8 cellular contexts compared by ENCODE assay signal in genomic region chr17:36629252-36629847, GRCh38. TPM values are rescaled to one million over a fixed set of nuclear protein-coding genes. Genes with fewer than 3 reads are reported as not detected.
DNase-seq lines count a peak whose midpoint lies in the region; ATAC-seq and TF ChIP-seq lines count a peak whose summit lies in the region.

No MANE protein-coding gene starts in this region.

- no peaks in the 10 kb centered on the region for H3K36me3 Mint-ChIP-seq in T-helper 17 cell (ENCODE audit: low read depth)

- peaks cover 0 to 6% of the 10 kb centered on the region in 2 donors for H3K4me1 ChIP-seq in right atrium auricular region

- H3K9me3 ChIP-seq in T-helper 17 cell (ENCODE audit: control insufficient read depth, low read length, poor library complexity, severe bottlenecking) (no peaks in the 10 kb centered on the region), right atrium auricular region (no peaks in the 10 kb centered on the region)

- no peaks in the 10 kb centered on the region for H3K36me3 ChIP-seq in right atrium auricular region

- H3K4me3 ChIP-seq in GM12875 (ENCODE audit: low read depth, low read length) (no peak overlapping the region), right atrium auricular region (no peak overlapping the region)

- H3K4me1 Mint-ChIP-seq in T-helper 17 cell = peaks cover 9% of the 10 kb centered on the region

- DNase-seq in NCI-H1436 (lab: John Stamatoyannopoulos, UW) = peak; percentile 81
- DNase-seq in T-helper 17 cell = peak; percentile 66 to 78 (median 67)
- DNase-seq in amniotic epithelial cell (ENCODE audit: low read depth) = peak; percentile 45
- peak; percentile 86 for DNase-seq in right atrium auricular region (ENCODE audit: low spot score)
- peak; percentile 87 for DNase-seq in sciatic nerve (ENCODE audit: low spot score)
- DNase-seq in GF-D8 (lab: John Stamatoyannopoulos, UW) = no peak

- H3K27me3 Mint-ChIP-seq in T-helper 17 cell = peaks cover 28% of the 10 kb centered on the region

- intact Hi-C loops in sciatic nerve (cut with DNase I) = loop anchor here (10.0 kb wide), 1 partner anchor 725 kb away; no protein-coding TSS in a partner anchor

- no peak overlapping the region for H3K27ac Mint-ChIP-seq in T-helper 17 cell

- ATAC-seq in T-helper 17 cell (peak; percentile 91), sciatic nerve (peak; percentile 90), HG03378 (IDR thresholded peaks at IDR 0.05; ENCODE audit: unreplicated experiment) (no peak)

- no peaks in the 10 kb centered on the region for H3K27me3 ChIP-seq in right atrium auricular region

- TF ChIP-seq CTCF in GM12875 (IDR thresholded peaks at IDR 0.05; ENCODE audit: borderline replicate concordance, insufficient read depth, low read depth, low read length) (peak; percentile 96), right atrium auricular region (IDR thresholded peaks at IDR 0.05) (peak; percentile 99)

- no peak overlapping the region for H3K4me3 Mint-ChIP-seq in T-helper 17 cell

- H3K27ac ChIP-seq in right atrium auricular region = no peak overlapping the region

RNA-seq across cellular contexts. Expression of gene MRM1, which starts 28.0 kb away (rescaled TPM):
- total RNA-seq in T-helper 17 cell (1 to 10 TPM; 2.6 to 3.4 TPM), right atrium auricular region (1 to 10 TPM; 3.7 to 6.3 TPM), sciatic nerve (5.6 TPM)

RNA-seq across cellular contexts. Expression of gene DHRS11, which starts 37.7 kb away (rescaled TPM):
- total RNA-seq in T-helper 17 cell (1 to 10 TPM; 2.7 to 3.8 TPM), right atrium auricular region (10 to 100 TPM; 10.5 to 17.3 TPM), sciatic nerve (5.4 TPM)
